Comparison of ENCODE assay signal across 8 cellular contexts in genomic region chr16:28822520-28823290, GRCh38.
DNase-seq lines count a peak whose midpoint lies in the region; ATAC-seq lines count a peak whose summit lies in the region.

TSS of gene ATXN2L (plus strand) at chr16:28822999. CDS start at chr16:28823260, 261 bp downstream.

- ATAC-seq in GM18868 (IDR thresholded peaks at IDR 0.05; ENCODE audit: unreplicated experiment) = peak; percentile 41
- peak; percentile 54 for ATAC-seq in HG03159 (IDR thresholded peaks at IDR 0.05; ENCODE audit: unreplicated experiment)

- DNase-seq in NCI-H345 (lab: John Stamatoyannopoulos, UW) (peak; percentile 94), iris pigment epithelial cell (ENCODE audit: low read depth) (peak; percentile 98)
- DNase-seq in activated CD4-positive, CD25-positive, alpha-beta regulatory T cell treated with anti-CD3 and anti-CD28 coated beads, Interleukin-2, amount 50 U/mL, for 16 hours (ENCODE audit: low read depth, low spot score) = peak; percentile 86
- DNase-seq in central memory CD4-positive, alpha-beta T cell = peak; percentile 92
- peak; percentile 89 to 92 for DNase-seq in stimulated activated CD4-positive, alpha-beta T cell treated with anti-CD3 and anti-CD28 coated beads, Interleukin-12 subunit alpha, Interleukin-12 subunit beta, amount 100 ng/mL, for 24 hours (ENCODE audit: low read depth in 2 of 2)

- peaks cover 53% of the 10 kb centered on the region for H3K79me2 ChIP-seq in ACC112 (ENCODE audit: control insufficient read depth, insufficient read depth, low read length, unreplicated experiment)

- peaks cover 21% of the 10 kb centered on the region for H3K4me1 ChIP-seq in ACC112 (ENCODE audit: control insufficient read depth, insufficient read depth, low read length, unreplicated experiment)

- H2AFZ ChIP-seq in ACC112 (ENCODE audit: low read length, unreplicated experiment) = peak within 1 kb of the TSS; percentile 86

- H3K27me3 ChIP-seq in ACC112 (ENCODE audit: insufficient read depth, low read length) = no peaks in the 10 kb centered on the region

- H3K27ac ChIP-seq in ACC112 (ENCODE audit: low read depth, low read length) = peak within 1 kb of the TSS; percentile 89

- H3K36me3 ChIP-seq in ACC112 (ENCODE audit: insufficient read depth, low read length) = peaks cover 23% of the 10 kb centered on the region

- peak within 1 kb of the TSS; percentile 99 for H3K4me3 ChIP-seq in ACC112 (ENCODE audit: low read depth, low read length)

Comparison
In these comparisons a context has a peak if more than half of its experiments do, and no peak if none do; other contexts are left out.
1. Peak in every context shown above with its lines: DNase-seq, ATAC-seq, H3K4me3 ChIP-seq and H3K27ac ChIP-seq.